Comparison of ENCODE assay signal across 1 cellular context in genomic region chr3:71308836-71309235, GRCh38.
TF ChIP-seq lines count a peak whose summit lies in the region.

No MANE protein-coding gene starts in this region.

TF ChIP-seq in IMR-90, 13 proteins besides CTCF, POLR2A, EP300 and RAD21:
- no peak for TF ChIP-seq FOS (IDR thresholded peaks at IDR 0.05; ENCODE audit: low read depth, low read length)
- TF ChIP-seq, protein P1, sequence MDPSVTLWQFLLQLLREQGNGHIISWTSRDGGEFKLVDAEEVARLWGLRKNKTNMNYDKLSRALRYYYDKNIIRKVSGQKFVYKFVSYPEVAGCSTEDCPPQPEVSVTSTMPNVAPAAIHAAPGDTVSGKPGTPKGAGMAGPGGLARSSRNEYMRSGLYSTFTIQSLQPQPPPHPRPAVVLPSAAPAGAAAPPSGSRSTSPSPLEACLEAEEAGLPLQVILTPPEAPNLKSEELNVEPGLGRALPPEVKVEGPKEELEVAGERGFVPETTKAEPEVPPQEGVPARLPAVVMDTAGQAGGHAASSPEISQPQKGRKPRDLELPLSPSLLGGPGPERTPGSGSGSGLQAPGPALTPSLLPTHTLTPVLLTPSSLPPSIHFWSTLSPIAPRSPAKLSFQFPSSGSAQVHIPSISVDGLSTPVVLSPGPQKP (IDR thresholded peaks at IDR 0.05; ENCODE audit: borderline replicate concordance, low read depth, low read length): no peak
- TF ChIP-seq NFE2L2 (IDR thresholded peaks at IDR 0.05; ENCODE audit: low read depth, low read length): no peak
- no peak for TF ChIP-seq MXI1 (IDR thresholded peaks at IDR 0.05; ENCODE audit: borderline replicate concordance, low read depth, low read length)
- no peak for TF ChIP-seq SMC3 (IDR thresholded peaks at IDR 0.05; ENCODE audit: low read depth, low read length)
- no peak for TF ChIP-seq BHLHE40 (IDR thresholded peaks at IDR 0.05; ENCODE audit: low read depth, low read length)
- no peak for TF ChIP-seq RFX5 (IDR thresholded peaks at IDR 0.05; ENCODE audit: low read depth, low read length)
- TF ChIP-seq CHD1 (IDR thresholded peaks at IDR 0.05; ENCODE audit: low read depth, low read length): no peak
- no peak for TF ChIP-seq MAFK (IDR thresholded peaks at IDR 0.05; ENCODE audit: low read depth, low read length)
- TF ChIP-seq RCOR1 (IDR thresholded peaks at IDR 0.05; ENCODE audit: insufficient replicate concordance, low read length): no peak
- no peak for TF ChIP-seq CEBPB (IDR thresholded peaks at IDR 0.05; ENCODE audit: low read depth, low read length)
- TF ChIP-seq MAZ (IDR thresholded peaks at IDR 0.05; ENCODE audit: borderline replicate concordance, low read depth, low read length): no peak
